In genomic region chr5:59062986-59063683, GRCh38 we compare ENCODE assay signal across 14 cellular contexts.
DNase-seq lines count a peak whose midpoint lies in the region; ATAC-seq and TF ChIP-seq lines count a peak whose summit lies in the region.
"Had no signal": no experiment of that assay in that cellular context is flagged by ENCODE, and none has a peak within 500 bp of the region (broad histone marks: within the 10 kb centered on the region; RNA-seq: fewer than 3 reads in every experiment).

No MANE protein-coding gene starts in this region.

- no peaks in the 10 kb centered on the region for H3K79me2 ChIP-seq in GM23338 (replicated peaks; ENCODE audit: insufficient read depth)

- no peaks in the 10 kb centered on the region for H3K27me3 Mint-ChIP-seq in GM23338 (ENCODE audit: insufficient read depth, low read depth, poor library complexity)
- H3K27me3 Mint-ChIP-seq: activated T-cell treated with anti-CD3 and anti-CD28 coated beads, Interleukin-2, amount 50 U/mL, for 24 hours had no signal

- H2AFZ ChIP-seq in GM23338: no peak overlapping the region

- H3K36me3 Mint-ChIP-seq in GM23338 (ENCODE audit: low read depth): no peaks in the 10 kb centered on the region

- peak overlapping the region; percentile 13; the same call in 1 of the 2 replicates for H3K4me2 ChIP-seq in GM23338

- peaks cover 8% of the 10 kb centered on the region; the same call in 1 of the 2 replicates for H3K4me1 ChIP-seq in GM23338 (ENCODE audit: insufficient read depth)

- ATAC-seq in GM23338 (no peak), GM19324 (IDR thresholded peaks at IDR 0.05; ENCODE audit: low FRiP score, unreplicated experiment) (no peak)
- ATAC-seq: stimulated activated naive CD8-positive, alpha-beta T cell treated with anti-CD3 and anti-CD28 coated beads, Interleukin-15, Interleukin-2, amounts not matched to agents 100 U/mL and 50 U/mL, for 24 hours; T-helper 17 cell had no signal

- H3K27ac Mint-ChIP-seq in GM23338: no peak overlapping the region
- H3K27ac Mint-ChIP-seq: activated T-cell treated with anti-CD3 and anti-CD28 coated beads, Interleukin-2, amount 50 U/mL, for 24 hours; HFFc6; T-helper 17 cell had no signal

- no peaks in the 10 kb centered on the region for H3K9me3 Mint-ChIP-seq in GM23338
- H3K9me3 Mint-ChIP-seq: activated T-cell treated with anti-CD3 and anti-CD28 coated beads, Interleukin-2, amount 50 U/mL, for 24 hours; HFFc6 had no signal

- H3K4me3 Mint-ChIP-seq in GM23338: no peak overlapping the region
- H3K4me3 Mint-ChIP-seq: activated T-cell treated with anti-CD3 and anti-CD28 coated beads, Interleukin-2, amount 50 U/mL, for 24 hours; HFFc6; naive B cell; T-helper 17 cell had no signal

- DNase-seq in GM23338 (ENCODE audit: low spot score) (no peak), RPMI7951 (ENCODE audit: low read depth) (peak; percentile 54), fibroblast of mammary gland (ENCODE audit: low read depth) (peak; percentile 97), skeletal muscle cell (ENCODE audit: low read depth) (peak; percentile 87), C1 segment of cervical spinal cord (lab: John Stamatoyannopoulos, UW) (no peak)
- no peak for DNase-seq in stimulated activated CD4-positive, alpha-beta T cell treated with anti-CD3 and anti-CD28 coated beads, Interleukin-2, amount 100 ng/mL, for 48 hours
- DNase-seq: activated T-cell treated with anti-CD3 and anti-CD28 coated beads, Interleukin-2, amount 50 U/mL, for 24 hours; COR-L47; HFFc6; MM.1S; naive B cell; stimulated activated naive CD8-positive, alpha-beta T cell treated with anti-CD3 and anti-CD28 coated beads, Interleukin-15, Interleukin-2, amounts not matched to agents 100 U/mL and 50 U/mL, for 24 hours; T-helper 17 cell had no signal

- no peaks in the 10 kb centered on the region for H3K27me3 ChIP-seq in GM23338 (ENCODE audit: insufficient read depth)

- TF ChIP-seq CTCF in GM23338 (conservative IDR thresholded peaks at IDR 0.05; ENCODE audit: low read depth in 2 of 2): no peak
- TF ChIP-seq CTCF in fibroblast of mammary gland (conservative IDR thresholded peaks at IDR 0.05; ENCODE audit: control insufficient read depth, insufficient read depth, low read depth, low read length): no peak

- H3K27ac ChIP-seq in GM23338 (ENCODE audit: low read depth): no peak overlapping the region

- H3F3A ChIP-seq in GM23338 (replicated peaks; ENCODE audit: low read depth): no peaks in the 10 kb centered on the region

- no peaks in the 10 kb centered on the region for H3K36me3 ChIP-seq in GM23338 (ENCODE audit: insufficient read depth)

- no peaks in the 10 kb centered on the region for H4K20me1 ChIP-seq in GM23338 (replicated peaks; ENCODE audit: insufficient read depth)

- peaks cover 4% of the 10 kb centered on the region; the same call in 2 of the 3 replicates for H3K4me1 Mint-ChIP-seq in GM23338
- H3K4me1 Mint-ChIP-seq: naive B cell had no signal

- H3K4me3 ChIP-seq in GM23338: no peak overlapping the region
- H3K4me3 ChIP-seq in fibroblast of mammary gland (ENCODE audit: control insufficient read depth, low read depth, low read length): no peak overlapping the region
- H3K4me3 ChIP-seq in skeletal muscle cell (ENCODE audit: low read depth, low read length): no peak overlapping the region

- H3K9me2 ChIP-seq in GM23338 (ENCODE audit: insufficient read depth): no peaks in the 10 kb centered on the region

TF ChIP-seq in GM23338, 12 proteins besides CTCF, POLR2A, EP300 and RAD21 (continues in another document):
- TF ChIP-seq NANOG (IDR thresholded peaks at IDR 0.05; ENCODE audit: borderline replicate concordance) (no peak), POLR2AphosphoS5 (IDR thresholded peaks at IDR 0.05; ENCODE audit: low read depth) (no peak), ZNF462 (CRISPR knock-in tag; IDR thresholded peaks at IDR 0.05) (no peak), CREB1 (CRISPR knock-in tag; IDR thresholded peaks at IDR 0.05; ENCODE audit: low read depth) (no peak), REST (IDR thresholded peaks at IDR 0.05; ENCODE audit: unreplicated experiment) (no peak)

Comparison
In these comparisons a context has a peak if more than half of its experiments do, and no peak if none do; other contexts are left out.
1. DNase-seq: peak in RPMI7951 (single experiment), fibroblast of mammary gland (single experiment) and skeletal muscle cell (single experiment); none in GM23338 (single experiment), C1 segment of cervical spinal cord (0 of 14) and stimulated activated CD4-positive, alpha-beta T cell treated with anti-CD3 and anti-CD28 coated beads, Interleukin-2, amount 100 ng/mL, for 48 hours (0 of 2).